In genomic region chr13:100671389-100672182, GRCh38 we compare ENCODE assay signal across 19 cellular contexts. TPM values are rescaled to one million over a fixed set of nuclear protein-coding genes. Genes with fewer than 3 reads are reported as not detected.
DNase-seq lines count a peak whose midpoint lies in the region; ATAC-seq, FAIRE-seq and TF ChIP-seq lines count a peak whose summit lies in the region.
"Had no signal": no experiment of that assay in that cellular context is flagged by ENCODE, and none has a peak within 500 bp of the region (broad histone marks: within the 10 kb centered on the region; RNA-seq: fewer than 3 reads in every experiment).

No MANE protein-coding gene starts in this region.

- in situ Hi-C loops in GM12878 (cut with MboI): no loop called here

- no peak overlapping the region for H3K4me3 ChIP-seq in DND-41 (ENCODE audit: low read depth in 1 of 2, low read length in 2 of 2)
- no peak overlapping the region for H3K4me3 ChIP-seq in GM12878
- H3K4me3 ChIP-seq: Peyer's patch had no signal

- ATAC-seq in DND-41 (ENCODE audit: insufficient read depth, low read depth): no peak
- no peak for ATAC-seq in GM12878
- ATAC-seq: Right ventricle myocardium inferior had no signal

- H3K36me3 ChIP-seq in DND-41 (ENCODE audit: insufficient read depth, low read length): peaks cover 49% of the 10 kb centered on the region
- peaks cover 0 to 9% of the 10 kb centered on the region in 2 experiments; a peak in 1 of 4 replicates for H3K36me3 ChIP-seq in GM12878 (ENCODE audit: control insufficient read depth in 2 of 2, insufficient read depth in 2 of 2, low read length in 1 of 2)

- RAD21 ChIA-PET in GM12878 (lab: Charles Lee; ENCODE audit: unreplicated experiment): no interaction called here

- POLR2A ChIA-PET in GM12878 (lab: Charles Lee): no interaction called here

- H3K27ac ChIP-seq in DND-41 (ENCODE audit: low read length) (0 out of 2 replicates have a peak overlapping the region, but pooled peaks have one; percentile 12), GM12878 (ENCODE audit: control insufficient read depth, insufficient read depth) (no peak overlapping the region), substantia nigra (ENCODE audit: low read depth, low read length, poor library complexity, severe bottlenecking) (peak overlapping the region; percentile 97)
- H3K27ac ChIP-seq: Peyer's patch had no signal

- H3K4me1 Mint-ChIP-seq in nephron progenitor cell: peaks cover 49% of the 10 kb centered on the region

- BruUV-seq in GM12878 (replicated peaks; lab: Mats Ljungman, UMichigan): no TSS peak

- no peak for TF ChIP-seq EP300 in GM12878 (IDR thresholded peaks at IDR 0.05; ENCODE audit: borderline replicate concordance in 1 of 2, control insufficient read depth in 1 of 2, low read depth in 2 of 2, low read length in 2 of 2)

- H3K27me3 Mint-ChIP-seq in nephron progenitor cell (ENCODE audit: low read depth, poor library complexity): peaks cover 12% of the 10 kb centered on the region

- CTCF ChIA-PET in GM12878 (lab: Yijun Ruan, JAX): no interaction called here

- H3K9ac ChIP-seq in DND-41 (ENCODE audit: low read depth, low read length) (no peak overlapping the region), GM12878 (ENCODE audit: control insufficient read depth, insufficient read depth, low read length) (no peak overlapping the region)

- peak overlapping the region; percentile 84; the same call in 1 of the 2 replicates for H3K4me2 ChIP-seq in DND-41 (ENCODE audit: insufficient read depth, low read length)
- H3K4me2 ChIP-seq in GM12878 (ENCODE audit: control insufficient read depth, insufficient read depth): 0 out of 2 replicates have a peak overlapping the region, but pooled peaks have one; percentile 8

- H3K4me3 Mint-ChIP-seq in nephron progenitor cell: peak overlapping the region; percentile 11

- intact Hi-C loops in GM12878 (cut with micrococcal nuclease; ENCODE audit: unreplicated experiment): loop anchor here (5.0 kb wide), 1 partner anchor 1169 kb away; the partner anchor contains the start of gene TM9SF2

- H3K27me3 ChIP-seq in DND-41 (ENCODE audit: insufficient read depth, low read length, poor library complexity) (no peaks in the 10 kb centered on the region), GM12878 (replicated peaks in 1 of 2; ENCODE audit: control insufficient read depth in 2 of 2, insufficient read depth in 2 of 2, low read length in 1 of 2) (no peaks in the 10 kb centered on the region)
- H3K27me3 ChIP-seq: Peyer's patch had no signal

- peaks cover 3% of the 10 kb centered on the region for H3K9me3 Mint-ChIP-seq in nephron progenitor cell

- H4K20me1 ChIP-seq in DND-41 (ENCODE audit: insufficient read depth, low read length) (peaks cover 36% of the 10 kb centered on the region), GM12878 (ENCODE audit: control insufficient read depth, insufficient read depth) (no peaks in the 10 kb centered on the region)

- DNase-seq in DND-41 (no peak), GM12878 (ENCODE audit: low read depth, low spot score) (no peak), nephron progenitor cell (no peak), substantia nigra (lab: John Stamatoyannopoulos, UW) (peak in 1 of 49 donors; percentile 39), NCI-H1105 treated with DMSO at 0.1 percent for 48 hours (lab: John Stamatoyannopoulos, UW) (no peak), GM12891 (ENCODE audit: insufficient read length, low spot score) (no peak)
- no peak for DNase-seq in stimulated activated CD8-positive, alpha-beta memory T cell treated with anti-CD3 and anti-CD28 coated beads, Interleukin-4, amount 100 ng/mL, for 48 hours
- DNase-seq: C1 segment of cervical spinal cord; HCEC 1CT; KBM-7; NCI-H1417; NCI-H187; NCI-H2107; NCI-H510A; NCI-H748 treated with DMSO at 0.1 percent for 48 hours; NK-92 treated with Interleukin-12 subunit alpha and Interleukin-12 subunit beta, amount 100 ng/mL, for 24 hours; Peyer's patch had no signal

- peaks cover 55% of the 10 kb centered on the region for H3K79me2 ChIP-seq in DND-41 (ENCODE audit: insufficient read depth, low read length)
- peaks cover 15% of the 10 kb centered on the region for H3K79me2 ChIP-seq in GM12878 (ENCODE audit: control insufficient read depth, insufficient read depth, low read length)

- no peak for FAIRE-seq in GM12878 (lab: Jason Lieb, UNC)
- FAIRE-seq in GM12891 (lab: Jason Lieb, UNC): no peak
- FAIRE-seq: G401.6 had no signal

- TF ChIP-seq POLR2A in GM12878 (IDR thresholded peaks at IDR 0.05; ENCODE audit: low read depth, low read length) (no peak), GM12891 (IDR thresholded peaks at IDR 0.05; ENCODE audit: low read depth, low read length) (no peak)

- TF ChIP-seq CTCF in DND-41 (IDR thresholded peaks at IDR 0.05; ENCODE audit: borderline replicate concordance, extremely low read depth, low read length, poor library complexity, severe bottlenecking) (no peak), GM12878 (IDR thresholded peaks at IDR 0.05 in 2 of 3, conservative IDR thresholded peaks at IDR 0.05 in 1 of 3; ENCODE audit: control insufficient read depth in 2 of 3, extremely low read depth in 1 of 3, insufficient read depth in 1 of 3, low read depth in 3 of 3, low read length in 3 of 3) (no peak), nephron progenitor cell (IDR thresholded peaks at IDR 0.05) (no peak)

- SMC1A ChIA-PET in GM12878 (lab: Charles Lee; ENCODE audit: uncharacterized antibody, unreplicated experiment): interaction anchor here (0.6 kb wide), 1 partner anchor 1082 kb away, joined by 3 read pairs; no protein-coding TSS in a partner anchor

- H3K27ac Mint-ChIP-seq in nephron progenitor cell: no peak overlapping the region

- H3K4me1 ChIP-seq in DND-41 (ENCODE audit: insufficient read depth, low read length): peaks cover 30% of the 10 kb centered on the region
- H3K4me1 ChIP-seq in GM12878 (ENCODE audit: control insufficient read depth, insufficient read depth, low read length): peaks cover 5% of the 10 kb centered on the region

- H2AFZ ChIP-seq in DND-41 (ENCODE audit: low read depth, low read length): no peak overlapping the region
- H2AFZ ChIP-seq in GM12878 (ENCODE audit: control insufficient read depth, low read depth, low read length): no peak overlapping the region

- TF ChIP-seq RAD21 in GM12878 (IDR thresholded peaks at IDR 0.05; ENCODE audit: insufficient read depth, low read depth, low read length): no peak

- H3K9me3 ChIP-seq in DND-41 (ENCODE audit: insufficient read depth, low read length, severe bottlenecking) (no peaks in the 10 kb centered on the region), GM12878 (replicated peaks; ENCODE audit: control insufficient read depth, insufficient read depth, low read length) (no peaks in the 10 kb centered on the region)
- H3K9me3 ChIP-seq: Peyer's patch had no signal

- peaks cover 32% of the 10 kb centered on the region for H3K36me3 Mint-ChIP-seq in nephron progenitor cell (ENCODE audit: low read depth)

- WGBS in GM12878 (ENCODE audit: insufficient coverage, insufficient replicate concordance, low lambda C conversion rate, missing lambda C conversion rate): 97% methylated on average over 10 of the region's 11 CpGs

TF ChIP-seq in GM12891, 5 proteins besides CTCF, POLR2A, EP300 and RAD21:
- TF ChIP-seq TAF1 (IDR thresholded peaks at IDR 0.05; ENCODE audit: low read depth, low read length): no peak
- TF ChIP-seq POU2F2 (IDR thresholded peaks at IDR 0.05; ENCODE audit: low read depth, low read length): no peak
- no peak for TF ChIP-seq POLR2AphosphoS5 (IDR thresholded peaks at IDR 0.05; ENCODE audit: low read depth, low read length)
- no peak for TF ChIP-seq SPI1 (IDR thresholded peaks at IDR 0.05; ENCODE audit: low read depth, low read length)
- no peak for TF ChIP-seq PAX5 (IDR thresholded peaks at IDR 0.05; ENCODE audit: insufficient read depth, low read length, severe bottlenecking)

RNA-seq across cellular contexts. Expression of gene TMTC4, which starts 3.0 kb away (rescaled TPM):
- 63.3 and 72.4 TPM in 2 replicates for total RNA-seq in GM12878 (2013; cell fraction: nucleolus; rRNA removed)
- total RNA-seq in GM12878 (2014; rRNA removed): 19.0 and 24.7 TPM in 2 replicates
- total RNA-seq in GM12878 (2014; rRNA removed; fragmentation: Illumina TruSeq; extraction: Trizol): 15.7 and 17.5 TPM in 2 replicates
- 20.7 and 21.8 TPM in 2 replicates for total RNA-seq in GM12878 (2021)
- 4.9 TPM for polyA plus RNA-seq in GM12878 (2011; ENCODE audit: low read depth)
- polyA plus RNA-seq in GM12878 (2011; rRNA removed): 17.0 and 17.8 TPM in 2 replicates
- 18.8 and 22.0 TPM in 2 replicates for polyA plus RNA-seq in GM12878 (2011; cell fraction: cytosol; rRNA removed)
- polyA plus RNA-seq in GM12878 (2011; cell fraction: nucleus; rRNA removed): 47.4 and 53.0 TPM in 2 replicates
- polyA plus RNA-seq in GM12878 (2012): 5.6 and 6.4 TPM in 2 replicates
- 13.3 and 14.8 TPM in 2 replicates for polyA plus RNA-seq in GM12878 (2014; fragmentation: Illumina TruSeq; extraction: Trizol)
- polyA plus RNA-seq in GM12878 (2014; fragmentation: Nextera tagmentation; extraction: Ambion mirVana): 1 to 10 TPM; 3.3 to 4.7 TPM
- polyA plus RNA-seq in GM12878 (2014; rRNA removed): 19.3 and 24.6 TPM in 2 replicates
- polyA plus RNA-seq in GM12878 (2016; fragmentation: Nextera tagmentation; extraction: Ambion mirVana): 10 to 100 TPM; 12.3 to 13.3 TPM
- 24.1 and 32.9 TPM in 2 replicates for polyA minus RNA-seq in GM12878 (2011; rRNA and poly(A)+ RNA removed)
- 6.9 and 9.4 TPM in 2 replicates for polyA minus RNA-seq in GM12878 (2011; cell fraction: cytosol; rRNA and poly(A)+ RNA removed)
- 28.3 and 41.2 TPM in 2 replicates for polyA minus RNA-seq in GM12878 (2011; cell fraction: nucleus; rRNA and poly(A)+ RNA removed)
- 4.3 TPM for polyA plus RNA-seq in GM12891 (2012; ENCODE audit: low read depth, missing spikeins)
